Comparison of ENCODE assay signal across 17 cellular contexts in the genomic region with DNA sequence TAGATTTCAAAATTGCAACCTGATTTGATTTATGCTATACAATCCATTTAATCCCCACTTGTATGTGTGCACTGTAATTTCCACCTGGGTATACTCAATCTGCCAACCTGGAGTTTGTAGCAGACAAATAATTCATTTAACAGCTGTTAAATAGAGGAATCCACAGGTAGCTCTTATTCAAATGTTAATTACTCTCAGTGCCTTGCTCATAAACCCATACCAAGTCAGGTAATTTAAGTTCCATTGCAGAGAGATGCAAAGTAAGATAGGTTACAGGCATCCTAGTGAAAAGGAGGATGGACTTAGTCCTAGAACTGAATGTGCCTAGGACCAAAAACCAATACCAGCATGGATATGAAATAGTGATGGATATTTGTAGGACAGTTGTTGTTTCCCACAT.
A peak's percentile ranks its signal among the peaks of the same experiment; 100 is the strongest.
DNase-seq lines count a peak whose midpoint lies in the region; ATAC-seq and TF ChIP-seq lines count a peak whose summit lies in the region.
"Had no signal": no experiment of that assay in that cellular context is flagged by ENCODE, and none has a peak within 500 bp of the region (broad histone marks: within the 10 kb centered on the region; RNA-seq: fewer than 3 reads in every experiment).

No MANE protein-coding gene starts in this region.

- H3K9me3 ChIP-seq in trophoblast cell (ENCODE audit: insufficient read depth, low read depth, low read length): no peaks in the 10 kb centered on the region
- H3K9me3 ChIP-seq: BLaER1 treated with 17β-estradiol and CSF1 and Interleukin-3, amounts not matched to agents 10 nM and 100 nM had no signal

- POLR2A ChIA-PET in WTC11 (lab: Charles Lee): no interaction called here
- POLR2A ChIA-PET in MCF 10A (lab: Yijun Ruan, JAX): interaction anchor here (0.6 kb wide), 1 partner anchor 924 kb away, joined by 3 read pairs; no protein-coding TSS in a partner anchor

- no peak for TF ChIP-seq CTCF in WTC11 (IDR thresholded peaks at IDR 0.05)
- TF ChIP-seq CTCF in MCF 10A (IDR thresholded peaks at IDR 0.05; ENCODE audit: unreplicated experiment): no peak

- peaks cover 5% of the 10 kb centered on the region for H3K27me3 Mint-ChIP-seq in WTC11 (ENCODE audit: low read depth)
- H3K27me3 Mint-ChIP-seq in MCF 10A (ENCODE audit: insufficient read depth, unreplicated experiment): no peaks in the 10 kb centered on the region
- H3K27me3 Mint-ChIP-seq: CD4-positive, alpha-beta T cell; IgD-negative memory B cell had no signal

- H2AFZ ChIP-seq in trophoblast cell (ENCODE audit: insufficient read depth, low read length, poor library complexity): no peak overlapping the region
- H2AFZ ChIP-seq: GM23248 had no signal

- H3K27ac Mint-ChIP-seq in WTC11: peak overlapping the region; percentile 1; the same call in 1 of the 2 replicates
- H3K27ac Mint-ChIP-seq in MCF 10A (ENCODE audit: low read depth, unreplicated experiment): no peak overlapping the region
- H3K27ac Mint-ChIP-seq: CD4-positive, alpha-beta T cell; IgD-negative memory B cell had no signal

- no peaks in the 10 kb centered on the region for H3K36me3 Mint-ChIP-seq in WTC11
- H3K36me3 Mint-ChIP-seq in MCF 10A (ENCODE audit: insufficient read depth, unreplicated experiment): no peaks in the 10 kb centered on the region
- H3K36me3 Mint-ChIP-seq: IgD-negative memory B cell had no signal

- ATAC-seq in WTC11: peak; percentile 62
- ATAC-seq: HCT116 had no signal

- no peak overlapping the region for H3K4me2 ChIP-seq in trophoblast cell (ENCODE audit: low read length)
- H3K4me2 ChIP-seq: BLaER1 treated with 17β-estradiol and CSF1 and Interleukin-3, amounts not matched to agents 10 nM and 100 nM had no signal

- H3K4ac ChIP-seq in trophoblast cell (ENCODE audit: low read depth, low read length): no peak overlapping the region

- no peak overlapping the region for H2BK12ac ChIP-seq in trophoblast cell (ENCODE audit: low read length)

- no peak overlapping the region for H3K18ac ChIP-seq in trophoblast cell (ENCODE audit: low read length)

- H3K4me3 ChIP-seq in H7 (ENCODE audit: insufficient read depth, low read depth, low read length): no peak overlapping the region
- H3K4me3 ChIP-seq in trophoblast cell (ENCODE audit: low read depth, low read length): no peak overlapping the region
- H3K4me3 ChIP-seq: BLaER1 treated with 17β-estradiol and CSF1 and Interleukin-3, amounts not matched to agents 10 nM and 100 nM; GM23248 had no signal

- H3K4me3 Mint-ChIP-seq in WTC11 (no peak overlapping the region), MCF 10A (ENCODE audit: unreplicated experiment) (no peak overlapping the region)
- H3K4me3 Mint-ChIP-seq: CD4-positive, alpha-beta T cell; IgD-negative memory B cell had no signal

- no peak overlapping the region for H2BK120ac ChIP-seq in trophoblast cell (ENCODE audit: insufficient read depth, low read length, poor library complexity)

- BruUV-seq in MCF 10A (replicated peaks; lab: Mats Ljungman, UMichigan): no TSS peak

- no peak overlapping the region for H4K91ac ChIP-seq in trophoblast cell (ENCODE audit: low read depth, low read length)

- H3K27me3 ChIP-seq in H7 (ENCODE audit: control insufficient read depth, insufficient read depth, low read length): no peaks in the 10 kb centered on the region
- H3K27me3 ChIP-seq in trophoblast cell (ENCODE audit: insufficient read depth, low read length): no peaks in the 10 kb centered on the region
- H3K27me3 ChIP-seq: BLaER1 treated with 17β-estradiol and CSF1 and Interleukin-3, amounts not matched to agents 10 nM and 100 nM had no signal

- no peak overlapping the region for H2BK5ac ChIP-seq in trophoblast cell (ENCODE audit: low read depth, low read length, poor library complexity)

- no peaks in the 10 kb centered on the region for H3K4me1 ChIP-seq in trophoblast cell (ENCODE audit: control insufficient read depth in 1 of 2, insufficient read depth in 2 of 2, low read length in 2 of 2)

- CTCF ChIA-PET in WTC11 (lab: Charles Lee) (interaction anchor here (1.0 kb wide), 1 partner anchor 9 kb away, joined by 6 read pairs; no protein-coding TSS in a partner anchor), MCF 10A (lab: Yijun Ruan, JAX) (interaction anchor here (0.7 kb wide), 1 partner anchor 213 kb away, joined by 3 read pairs; no protein-coding TSS in a partner anchor)

- peak overlapping the region; percentile 85 for H3K23ac ChIP-seq in trophoblast cell (ENCODE audit: low read length)

- H4K8ac ChIP-seq in trophoblast cell (ENCODE audit: low read depth, low read length): no peak overlapping the region

- no peak overlapping the region for H3K27ac ChIP-seq in trophoblast cell (ENCODE audit: low read depth, low read length)
- H3K27ac ChIP-seq: BLaER1 treated with 17β-estradiol and CSF1 and Interleukin-3, amounts not matched to agents 10 nM and 100 nM; GM23248; HL-60 had no signal

- H3K9ac ChIP-seq in trophoblast cell (ENCODE audit: low read length): no peak overlapping the region
- H3K9ac ChIP-seq: BLaER1 treated with 17β-estradiol and CSF1 and Interleukin-3, amounts not matched to agents 10 nM and 100 nM; GM23248 had no signal

- H3K4me1 Mint-ChIP-seq in WTC11: peaks cover 55% of the 10 kb centered on the region
- no peaks in the 10 kb centered on the region for H3K4me1 Mint-ChIP-seq in MCF 10A (ENCODE audit: insufficient read depth, unreplicated experiment)
- H3K4me1 Mint-ChIP-seq: IgD-negative memory B cell had no signal

- H3K36me3 ChIP-seq in H7 (replicated peaks; ENCODE audit: control insufficient read depth, insufficient read depth, low read length) (no peaks in the 10 kb centered on the region), trophoblast cell (ENCODE audit: control insufficient read depth in 1 of 2, insufficient read depth in 2 of 2, low read length in 2 of 2) (no peaks in the 10 kb centered on the region)
- H3K36me3 ChIP-seq: BLaER1 treated with 17β-estradiol and CSF1 and Interleukin-3, amounts not matched to agents 10 nM and 100 nM had no signal

- peak; percentile 3 for DNase-seq in H7
- peak; percentile 71 for DNase-seq in NCI-H146 (lab: John Stamatoyannopoulos, UW)
- no peak for DNase-seq in WTC11 (ENCODE audit: low spot score)
- DNase-seq in trophoblast cell: peak in 1 of 2 donors; percentile 63
- DNase-seq in MCF 10A (ENCODE audit: unreplicated experiment): no peak
- DNase-seq in C1 segment of cervical spinal cord (lab: John Stamatoyannopoulos, UW): no peak
- DNase-seq in Kasumi-1 (lab: John Stamatoyannopoulos, UW): no peak
- DNase-seq: 8988T; Calu3; CD4-positive, alpha-beta T cell; DMS 273 treated with DMSO at 0.1 percent for 48 hours; GM23248; KG1 had no signal

- H3K14ac ChIP-seq in trophoblast cell (ENCODE audit: low read length): no peak overlapping the region

- H3K9me3 Mint-ChIP-seq in WTC11: peaks cover 10% of the 10 kb centered on the region
- H3K9me3 Mint-ChIP-seq in MCF 10A (ENCODE audit: unreplicated experiment): no peaks in the 10 kb centered on the region

- no peak overlapping the region for H2AK5ac ChIP-seq in trophoblast cell (ENCODE audit: low read length)

- H3K79me1 ChIP-seq in trophoblast cell (ENCODE audit: low read length): no peaks in the 10 kb centered on the region

- no peak overlapping the region for H4K12ac ChIP-seq in trophoblast cell (ENCODE audit: low read depth, low read length)

- intact Hi-C loops in MCF 10A (cut with micrococcal nuclease): no loop called here

- H3K79me2 ChIP-seq in trophoblast cell (ENCODE audit: control insufficient read depth, insufficient read depth, low read length, poor library complexity): no peaks in the 10 kb centered on the region

TF ChIP-seq in WTC11, 78 proteins besides CTCF, POLR2A, EP300 and RAD21:
- TF ChIP-seq FOXP1 (CRISPR knock-in tag; IDR thresholded peaks at IDR 0.05; ENCODE audit: borderline replicate concordance) (no peak), TCF7 (CRISPR knock-in tag; IDR thresholded peaks at IDR 0.05; ENCODE audit: low read depth) (no peak)

Comparison
In these comparisons a context has a peak if more than half of its experiments do, and no peak if none do; other contexts are left out.
1. DNase-seq: peak in H7 (single experiment) and NCI-H146 (single experiment); none in WTC11 (single experiment), MCF 10A (single experiment), C1 segment of cervical spinal cord (0 of 14) and Kasumi-1 (0 of 2).